ENCODE assay signal across 1 cellular context in the genomic region with DNA sequence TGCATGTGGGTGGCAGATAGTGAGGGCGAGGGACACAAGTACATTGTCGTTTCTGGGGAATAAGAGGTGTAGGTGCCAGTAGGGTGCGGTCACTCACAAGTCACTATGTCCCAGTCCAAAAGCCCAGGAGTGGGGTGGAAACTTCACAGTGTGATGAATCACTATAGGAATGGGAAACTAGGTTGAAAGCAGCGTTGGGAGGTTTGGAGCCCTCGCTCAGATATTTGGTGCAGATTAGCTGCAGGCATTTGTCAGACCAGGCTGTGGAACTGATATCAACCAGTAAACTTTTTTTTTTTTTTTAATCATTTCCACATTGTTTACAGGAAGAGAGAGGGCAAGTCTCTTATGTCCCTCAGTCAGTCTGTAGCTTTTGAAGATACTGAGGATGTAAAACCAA.
TF ChIP-seq lines count a peak whose summit lies in the region.

No MANE protein-coding gene starts in this region.

TF ChIP-seq in HepG2, 621 proteins besides CTCF, POLR2A, EP300 and RAD21:
- TF ChIP-seq ZFP62 (CRISPR knock-in tag; IDR thresholded peaks at IDR 0.05) (no peak), POLR2AphosphoS2 (IDR thresholded peaks at IDR 0.05; ENCODE audit: low read depth, low read length) (no peak), ZNF660 (CRISPR knock-in tag; IDR thresholded peaks at IDR 0.05; ENCODE audit: borderline replicate concordance, low read depth) (no peak), ZSCAN31 (CRISPR knock-in tag; IDR thresholded peaks at IDR 0.05; ENCODE audit: low read depth) (no peak), SKI (IDR thresholded peaks at IDR 0.05; ENCODE audit: partially characterized antibody) (no peak), SIX1 (CRISPR knock-in tag; IDR thresholded peaks at IDR 0.05; ENCODE audit: borderline replicate concordance) (no peak), MXI1 (IDR thresholded peaks at IDR 0.05; ENCODE audit: borderline replicate concordance, low read depth, low read length) (no peak), MYC (CRISPR knock-in tag; IDR thresholded peaks at IDR 0.05; ENCODE audit: borderline replicate concordance) (no peak), ZNF33B (CRISPR knock-in tag; IDR thresholded peaks at IDR 0.05) (no peak), ZFAT (CRISPR knock-in tag; conservative IDR thresholded peaks at IDR 0.05) (no peak), FOXJ3 (CRISPR knock-in tag; IDR thresholded peaks at IDR 0.05; ENCODE audit: borderline replicate concordance) (no peak), KAT7 (CRISPR knock-in tag; IDR thresholded peaks at IDR 0.05; ENCODE audit: borderline replicate concordance) (no peak), ZNF501 (CRISPR knock-in tag; IDR thresholded peaks at IDR 0.05) (no peak), RBAK (CRISPR knock-in tag; IDR thresholded peaks at IDR 0.05) (no peak)
- TF ChIP-seq, protein P1, sequence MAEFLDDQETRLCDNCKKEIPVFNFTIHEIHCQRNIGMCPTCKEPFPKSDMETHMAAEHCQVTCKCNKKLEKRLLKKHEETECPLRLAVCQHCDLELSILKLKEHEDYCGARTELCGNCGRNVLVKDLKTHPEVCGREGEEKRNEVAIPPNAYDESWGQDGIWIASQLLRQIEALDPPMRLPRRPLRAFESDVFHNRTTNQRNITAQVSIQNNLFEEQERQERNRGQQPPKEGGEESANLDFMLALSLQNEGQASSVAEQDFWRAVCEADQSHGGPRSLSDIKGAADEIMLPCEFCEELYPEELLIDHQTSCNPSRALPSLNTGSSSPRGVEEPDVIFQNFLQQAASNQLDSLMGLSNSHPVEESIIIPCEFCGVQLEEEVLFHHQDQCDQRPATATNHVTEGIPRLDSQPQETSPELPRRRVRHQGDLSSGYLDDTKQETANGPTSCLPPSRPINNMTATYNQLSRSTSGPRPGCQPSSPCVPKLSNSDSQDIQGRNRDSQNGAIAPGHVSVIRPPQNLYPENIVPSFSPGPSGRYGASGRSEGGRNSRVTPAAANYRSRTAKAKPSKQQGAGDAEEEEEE (CRISPR knock-in tag; IDR thresholded peaks at IDR 0.05; ENCODE audit: borderline replicate concordance): no peak
